Comparison of ENCODE assay signal across 12 cellular contexts in genomic region chr12:27284751-27285150, GRCh38. TPM values are rescaled to one million over a fixed set of nuclear protein-coding genes. Genes with fewer than 3 reads are reported as not detected.
DNase-seq lines count a peak whose midpoint lies in the region; ATAC-seq and TF ChIP-seq lines count a peak whose summit lies in the region.
"Had no signal": no experiment of that assay in that cellular context is flagged by ENCODE, and none has a peak within 500 bp of the region (broad histone marks: within the 10 kb centered on the region; RNA-seq: fewer than 3 reads in every experiment).

No MANE protein-coding gene starts in this region.

- peak overlapping the region; percentile 84 for H3K27ac Mint-ChIP-seq in chondrocyte (ENCODE audit: unreplicated experiment)
- H3K27ac Mint-ChIP-seq: activated B cell treated with CpG ODN at 0.5 μM for 24 hours had no signal

- no peak for DNase-seq in chondrocyte (ENCODE audit: low spot score)
- DNase-seq in sciatic nerve (ENCODE audit: low spot score), result no peak
- no peak for DNase-seq in SJCRH30
- DNase-seq in DMS114 treated with DMSO at 0.1 percent for 48 hours (lab: John Stamatoyannopoulos, UW; ENCODE audit: unreplicated experiment), result no peak
- no peak for DNase-seq in effector memory CD4-positive, alpha-beta T cell
- DNase-seq: activated B cell treated with CpG ODN at 0.5 μM for 24 hours; effector CD4-positive, alpha-beta T cell; NCI-H1092 treated with DMSO at 0.1 percent for 48 hours; ovary had no signal

- H3K36me3 Mint-ChIP-seq in chondrocyte (ENCODE audit: low read depth), result peaks cover 8% of the 10 kb centered on the region

- H3K27ac ChIP-seq in SJCRH30, result no peak overlapping the region
- H3K27ac ChIP-seq in effector memory CD4-positive, alpha-beta T cell (ENCODE audit: insufficient read depth, low read length, poor library complexity, severe bottlenecking), result no peak overlapping the region
- H3K27ac ChIP-seq: ovary had no signal

- H3K27me3 Mint-ChIP-seq in chondrocyte (ENCODE audit: low read depth), result no peaks in the 10 kb centered on the region
- H3K27me3 Mint-ChIP-seq: activated B cell treated with CpG ODN at 0.5 μM for 24 hours had no signal

- H3K27me3 ChIP-seq in SJCRH30, result no peaks in the 10 kb centered on the region
- H3K27me3 ChIP-seq in effector memory CD4-positive, alpha-beta T cell (replicated peaks; ENCODE audit: control insufficient read depth, insufficient read depth, low read length, poor library complexity, severe bottlenecking), result no peaks in the 10 kb centered on the region
- H3K27me3 ChIP-seq: ovary had no signal

- no peaks in the 10 kb centered on the region for H3K9me3 ChIP-seq in SJCRH30 (replicated peaks)
- no peaks in the 10 kb centered on the region for H3K9me3 ChIP-seq in effector memory CD4-positive, alpha-beta T cell (ENCODE audit: control insufficient read depth, low read length)
- H3K9me3 ChIP-seq: ovary had no signal

- no peaks in the 10 kb centered on the region for H3K36me3 ChIP-seq in SJCRH30
- no peaks in the 10 kb centered on the region for H3K36me3 ChIP-seq in effector memory CD4-positive, alpha-beta T cell (ENCODE audit: control insufficient read depth, insufficient read depth, low read length)
- H3K36me3 ChIP-seq: ovary had no signal

- peaks cover 89% of the 10 kb centered on the region for H3K4me1 Mint-ChIP-seq in chondrocyte (ENCODE audit: low read depth)

- peak; percentile 45 for ATAC-seq in GM18505 (IDR thresholded peaks at IDR 0.05; ENCODE audit: unreplicated experiment)
- ATAC-seq in HG02852 (IDR thresholded peaks at IDR 0.05; ENCODE audit: unreplicated experiment), result peak; percentile 56
- ATAC-seq in sciatic nerve, result peak; percentile 61
- no peak for ATAC-seq in HG02970 (IDR thresholded peaks at IDR 0.05; ENCODE audit: low FRiP score, unreplicated experiment)

- no peak for TF ChIP-seq POLR2A in GM18505 (IDR thresholded peaks at IDR 0.05; ENCODE audit: borderline replicate concordance, extremely low read depth, insufficient read depth, insufficient read length)

- peak overlapping the region; percentile 0 for H3K4me3 Mint-ChIP-seq in chondrocyte (ENCODE audit: unreplicated experiment)
- H3K4me3 Mint-ChIP-seq: activated B cell treated with CpG ODN at 0.5 μM for 24 hours had no signal

- TF ChIP-seq CTCF in chondrocyte (IDR thresholded peaks at IDR 0.05), result no peak

- H3K9me3 Mint-ChIP-seq in chondrocyte (ENCODE audit: low read depth), result no peaks in the 10 kb centered on the region
- H3K9me3 Mint-ChIP-seq: activated B cell treated with CpG ODN at 0.5 μM for 24 hours had no signal

- intact Hi-C loops in sciatic nerve (cut with DNase I), result no loop called here

- H3K4me1 ChIP-seq in SJCRH30, result peaks cover 6% of the 10 kb centered on the region; the same call in 1 of the 2 replicates
- H3K4me1 ChIP-seq in effector memory CD4-positive, alpha-beta T cell (ENCODE audit: control insufficient read depth, insufficient read depth, low read length, poor library complexity, severe bottlenecking), result no peaks in the 10 kb centered on the region

- no peak overlapping the region for H3K4me3 ChIP-seq in SJCRH30
- H3K4me3 ChIP-seq in effector memory CD4-positive, alpha-beta T cell (ENCODE audit: insufficient read depth, low read depth, low read length, poor library complexity, severe bottlenecking), result no peak overlapping the region
- H3K4me3 ChIP-seq: ovary had no signal

RNA-seq across cellular contexts. Expression of gene STK38L, which starts 40.7 kb away (rescaled TPM):
- total RNA-seq in chondrocyte (219 to 248 TPM (median 222 TPM) in 3 replicates), sciatic nerve (45.1 TPM)
- total RNA-seq in SJCRH30 (2014; rRNA removed; shearing (Covaris generic)), result 33.5 and 39.6 TPM in 2 replicates

RNA-seq across cellular contexts. Expression of gene BMAL2, which starts 47.9 kb away (rescaled TPM):
- total RNA-seq in chondrocyte (9.0 to 12.0 TPM (median 11.6 TPM) in 3 replicates), sciatic nerve (5.3 TPM)
- total RNA-seq in SJCRH30 (2014; rRNA removed; shearing (Covaris generic)), result 10.4 and 10.6 TPM in 2 replicates
